19 cellular contexts compared by ENCODE assay signal in genomic region chr2:230457793-230458192, GRCh38. TPM values are rescaled to one million over a fixed set of nuclear protein-coding genes. Genes with fewer than 3 reads are reported as not detected.
DNase-seq lines count a peak whose midpoint lies in the region; ATAC-seq, FAIRE-seq and TF ChIP-seq lines count a peak whose summit lies in the region.
"Had no signal": no experiment of that assay in that cellular context is flagged by ENCODE, and none has a peak within 500 bp of the region (broad histone marks: within the 10 kb centered on the region; RNA-seq: fewer than 3 reads in every experiment).

No MANE protein-coding gene starts in this region.

- peak overlapping the region in 7 of 10 experiments; percentile 4 to 52 (median 45); a peak in 8 of 20 replicates for H3K4me3 ChIP-seq in BLaER1 treated with 17β-estradiol and CSF1 and Interleukin-3, amounts not matched to agents 10 nM and 100 nM
- no peak overlapping the region for H3K4me3 ChIP-seq in naive thymus-derived CD4-positive, alpha-beta T cell (ENCODE audit: low read length)
- H3K4me3 ChIP-seq in foreskin fibroblast (ENCODE audit: low read depth in 1 of 2, low read length in 2 of 2) = no peak overlapping the region
- H3K4me3 ChIP-seq: K562, PC-9, SJSA1, suprapubic skin had no signal

- H3K9me3 Mint-ChIP-seq in activated CD8-positive, alpha-beta T cell treated with anti-CD3 and anti-CD28 coated beads, Interleukin-2, amount 10 ng/mL, durations not matched to agents 7 days and 5 days (ENCODE audit: insufficient read depth) = no peaks in the 10 kb centered on the region
- H3K9me3 Mint-ChIP-seq in naive thymus-derived CD4-positive, alpha-beta T cell = peaks cover 0 to 25% (median 10%) of the 10 kb centered on the region in 11 donors

- no peak overlapping the region for H3K4me3 Mint-ChIP-seq in activated CD8-positive, alpha-beta T cell treated with anti-CD3 and anti-CD28 coated beads, Interleukin-2, amount 10 ng/mL, durations not matched to agents 7 days and 5 days
- peak overlapping the region in 6 of 10 donors; percentile 23 to 52 (median 44) for H3K4me3 Mint-ChIP-seq in naive thymus-derived CD4-positive, alpha-beta T cell

- intact Hi-C loops in naive thymus-derived CD4-positive, alpha-beta T cell (cut with micrococcal nuclease) = loop anchor here in 1 of 2 donors (1.0 to 2.0 kb wide), 2 partner anchors 9 to 15 kb away; no protein-coding TSS in a partner anchor

- no peak for TF ChIP-seq POLR2A in GM12891 (IDR thresholded peaks at IDR 0.05; ENCODE audit: low read depth, low read length)

- H3K27me3 Mint-ChIP-seq in activated CD8-positive, alpha-beta T cell treated with anti-CD3 and anti-CD28 coated beads, Interleukin-2, amount 10 ng/mL, durations not matched to agents 7 days and 5 days (ENCODE audit: low read depth) = no peaks in the 10 kb centered on the region
- H3K27me3 Mint-ChIP-seq in naive thymus-derived CD4-positive, alpha-beta T cell = no peaks in the 10 kb centered on the region

- peaks cover 22 to 57% (median 37%) of the 10 kb centered on the region in 11 experiments for H3K9me3 ChIP-seq in BLaER1 treated with 17β-estradiol and CSF1 and Interleukin-3, amounts not matched to agents 10 nM and 100 nM (replicated peaks in 1 of 11)
- no peaks in the 10 kb centered on the region for H3K9me3 ChIP-seq in naive thymus-derived CD4-positive, alpha-beta T cell (ENCODE audit: control insufficient read depth in 2 of 3, low read length in 3 of 3)
- H3K9me3 ChIP-seq: SJSA1 had no signal

- peaks cover 93% of the 10 kb centered on the region for H3K36me3 Mint-ChIP-seq in activated CD8-positive, alpha-beta T cell treated with anti-CD3 and anti-CD28 coated beads, Interleukin-2, amount 10 ng/mL, durations not matched to agents 7 days and 5 days (ENCODE audit: low read depth)
- H3K36me3 Mint-ChIP-seq in naive thymus-derived CD4-positive, alpha-beta T cell = peaks cover 59 to 92% (median 83%) of the 10 kb centered on the region in 5 donors

- peak; percentile 75 for FAIRE-seq in GM12891 (lab: Jason Lieb, UNC)
- FAIRE-seq: D721Med, H54, K562 had no signal

- H3K4me1 ChIP-seq in BLaER1 treated with 17β-estradiol and CSF1 and Interleukin-3, amounts not matched to agents 10 nM and 100 nM = peaks cover 8 to 48% (median 42%) of the 10 kb centered on the region in 10 experiments
- peaks cover 11 to 14% of the 10 kb centered on the region in 2 donors for H3K4me1 ChIP-seq in naive thymus-derived CD4-positive, alpha-beta T cell (ENCODE audit: control insufficient read depth in 2 of 2, insufficient read depth in 2 of 2, low read length in 2 of 2)
- H3K4me1 ChIP-seq: SJSA1, suprapubic skin had no signal

- H3K4me1 Mint-ChIP-seq in activated CD8-positive, alpha-beta T cell treated with anti-CD3 and anti-CD28 coated beads, Interleukin-2, amount 10 ng/mL, durations not matched to agents 7 days and 5 days (ENCODE audit: low read depth) = peaks cover 58% of the 10 kb centered on the region
- H3K4me1 Mint-ChIP-seq in naive thymus-derived CD4-positive, alpha-beta T cell = peaks cover 37 to 81% (median 73%) of the 10 kb centered on the region in 7 donors

- H3K27ac ChIP-seq in BLaER1 treated with 17β-estradiol and CSF1 and Interleukin-3, amounts not matched to agents 10 nM and 100 nM = peak overlapping the region; percentile 35 to 98 (median 90); a peak in 20 of 22 replicates
- H3K27ac ChIP-seq in naive thymus-derived CD4-positive, alpha-beta T cell (ENCODE audit: low read depth, low read length) = peak overlapping the region; percentile 6
- H3K27ac ChIP-seq: PC-9, SJSA1, suprapubic skin had no signal

- H3K27me3 ChIP-seq in BLaER1 treated with 17β-estradiol and CSF1 and Interleukin-3, amounts not matched to agents 10 nM and 100 nM = no peaks in the 10 kb centered on the region
- H3K27me3 ChIP-seq in naive thymus-derived CD4-positive, alpha-beta T cell (ENCODE audit: control insufficient read depth in 2 of 2, insufficient read depth in 2 of 2, low read length in 2 of 2) = no peaks in the 10 kb centered on the region
- H3K27me3 ChIP-seq: SJSA1, suprapubic skin had no signal

- peak overlapping the region; percentile 81 for H3K27ac Mint-ChIP-seq in activated CD8-positive, alpha-beta T cell treated with anti-CD3 and anti-CD28 coated beads, Interleukin-2, amount 10 ng/mL, durations not matched to agents 7 days and 5 days
- peak overlapping the region in 7 of 9 donors; percentile 34 to 86 (median 69) for H3K27ac Mint-ChIP-seq in naive thymus-derived CD4-positive, alpha-beta T cell

- H3K36me3 ChIP-seq in BLaER1 treated with 17β-estradiol and CSF1 and Interleukin-3, amounts not matched to agents 10 nM and 100 nM = peaks cover 70 to 93% (median 84%) of the 10 kb centered on the region in 11 experiments
- peaks cover 6 to 61% (median 36%) of the 10 kb centered on the region in 3 experiments for H3K36me3 ChIP-seq in naive thymus-derived CD4-positive, alpha-beta T cell (ENCODE audit: control insufficient read depth in 2 of 3, insufficient read depth in 3 of 3, low read length in 3 of 3)

- ATAC-seq in activated CD8-positive, alpha-beta T cell treated with anti-CD3 and anti-CD28 coated beads, Interleukin-2, amount 10 ng/mL, durations not matched to agents 7 days and 5 days = no peak
- ATAC-seq in naive thymus-derived CD4-positive, alpha-beta T cell = no peak
- no peak for ATAC-seq in GM18868 (IDR thresholded peaks at IDR 0.05; ENCODE audit: unreplicated experiment)
- ATAC-seq: K562 had no signal

- TF ChIP-seq CTCF in foreskin fibroblast (IDR thresholded peaks at IDR 0.05; ENCODE audit: low read depth, low read length) = no peak

- DNase-seq in GM12891 (ENCODE audit: insufficient read length, low spot score) (no peak), GOT3 (lab: John Stamatoyannopoulos, UW) (no peak), foreskin fibroblast (no peak), SHP77 (lab: John Stamatoyannopoulos, UW) (no peak)
- DNase-seq in activated CD8-positive, alpha-beta T cell treated with anti-CD3 and anti-CD28 coated beads, Interleukin-2, amount 10 ng/mL, durations not matched to agents 7 days and 5 days = no peak
- DNase-seq in naive thymus-derived CD4-positive, alpha-beta T cell = no peak
- DNase-seq: activated CD8-positive, alpha-beta memory T cell treated with anti-CD3 and anti-CD28 coated beads for 24 hours; dermis blood vessel endothelial cell; NCI-H1048; NCI-H2107; PC-9; stimulated activated CD4-positive, alpha-beta T cell treated with anti-CD3 and anti-CD28 coated beads, Interleukin-2, amount 100 ng/mL, for 24 hours had no signal

- POLR2A ChIA-PET in activated CD8-positive, alpha-beta T cell treated with anti-CD3 and anti-CD28 coated beads, Interleukin-2, amount 10 ng/mL, durations not matched to agents 7 days and 5 days (lab: Charles Lee) = no interaction called here
- POLR2A ChIA-PET in naive thymus-derived CD4-positive, alpha-beta T cell (lab: Charles Lee) = no interaction called here

- no peaks in the 10 kb centered on the region; a peak in 1 of 22 replicates for H4K20me1 ChIP-seq in BLaER1 treated with 17β-estradiol and CSF1 and Interleukin-3, amounts not matched to agents 10 nM and 100 nM

- H3K9ac ChIP-seq in BLaER1 treated with 17β-estradiol and CSF1 and Interleukin-3, amounts not matched to agents 10 nM and 100 nM = peak overlapping the region in 8 of 11 experiments; percentile 54 to 81 (median 73); a peak in 17 of 22 replicates

- CTCF ChIA-PET in activated CD8-positive, alpha-beta T cell treated with anti-CD3 and anti-CD28 coated beads, Interleukin-2, amount 10 ng/mL, durations not matched to agents 7 days and 5 days (lab: Charles Lee) = interaction anchor here (0.7 kb wide), 1 partner anchor 16 kb away, joined by 4 read pairs; no protein-coding TSS in a partner anchor
- CTCF ChIA-PET in naive thymus-derived CD4-positive, alpha-beta T cell (lab: Charles Lee) = no interaction called here

- H3K4me2 ChIP-seq in BLaER1 treated with 17β-estradiol and CSF1 and Interleukin-3, amounts not matched to agents 10 nM and 100 nM = peak overlapping the region; percentile 31 to 96 (median 84); a peak in 21 of 22 replicates
- H3K4me2 ChIP-seq: PC-9 had no signal

TF ChIP-seq in GM12891, 5 proteins besides CTCF, POLR2A, EP300 and RAD21:
- TF ChIP-seq TAF1 (IDR thresholded peaks at IDR 0.05; ENCODE audit: low read depth, low read length) = no peak
- no peak for TF ChIP-seq POLR2AphosphoS5 (IDR thresholded peaks at IDR 0.05; ENCODE audit: low read depth, low read length)
- no peak for TF ChIP-seq PAX5 (IDR thresholded peaks at IDR 0.05; ENCODE audit: insufficient read depth, low read length, severe bottlenecking)
- TF ChIP-seq SPI1 (IDR thresholded peaks at IDR 0.05; ENCODE audit: low read depth, low read length) = no peak
- no peak for TF ChIP-seq POU2F2 (IDR thresholded peaks at IDR 0.05; ENCODE audit: low read depth, low read length)

RNA-seq across cellular contexts. Expression of gene SP100, which starts 41.8 kb away (rescaled TPM):
- 137 TPM for polyA plus RNA-seq in GM12891 (2012; ENCODE audit: low read depth, missing spikeins)
- total RNA-seq in activated CD8-positive, alpha-beta T cell treated with anti-CD3 and anti-CD28 coated beads, Interleukin-2, amount 10 ng/mL, durations not matched to agents 7 days and 5 days = 100 to 1,000 TPM; 295 to 309 TPM
- 100 to 1,000 TPM; 203 to 391 (median 214) TPM for total RNA-seq in naive thymus-derived CD4-positive, alpha-beta T cell
- polyA plus RNA-seq in naive thymus-derived CD4-positive, alpha-beta T cell = 100 to 1,000 TPM; 103 to 191 TPM

Comparison
In these comparisons a context has a peak if more than half of its experiments do, and no peak if none do; other contexts are left out.
1. H3K4me3 ChIP-seq: peak in BLaER1 treated with 17β-estradiol and CSF1 and Interleukin-3, amounts not matched to agents 10 nM and 100 nM (7 of 10); none in naive thymus-derived CD4-positive, alpha-beta T cell (single experiment) and foreskin fibroblast (0 of 2).